11 cellular contexts compared by ENCODE assay signal in the genomic region with DNA sequence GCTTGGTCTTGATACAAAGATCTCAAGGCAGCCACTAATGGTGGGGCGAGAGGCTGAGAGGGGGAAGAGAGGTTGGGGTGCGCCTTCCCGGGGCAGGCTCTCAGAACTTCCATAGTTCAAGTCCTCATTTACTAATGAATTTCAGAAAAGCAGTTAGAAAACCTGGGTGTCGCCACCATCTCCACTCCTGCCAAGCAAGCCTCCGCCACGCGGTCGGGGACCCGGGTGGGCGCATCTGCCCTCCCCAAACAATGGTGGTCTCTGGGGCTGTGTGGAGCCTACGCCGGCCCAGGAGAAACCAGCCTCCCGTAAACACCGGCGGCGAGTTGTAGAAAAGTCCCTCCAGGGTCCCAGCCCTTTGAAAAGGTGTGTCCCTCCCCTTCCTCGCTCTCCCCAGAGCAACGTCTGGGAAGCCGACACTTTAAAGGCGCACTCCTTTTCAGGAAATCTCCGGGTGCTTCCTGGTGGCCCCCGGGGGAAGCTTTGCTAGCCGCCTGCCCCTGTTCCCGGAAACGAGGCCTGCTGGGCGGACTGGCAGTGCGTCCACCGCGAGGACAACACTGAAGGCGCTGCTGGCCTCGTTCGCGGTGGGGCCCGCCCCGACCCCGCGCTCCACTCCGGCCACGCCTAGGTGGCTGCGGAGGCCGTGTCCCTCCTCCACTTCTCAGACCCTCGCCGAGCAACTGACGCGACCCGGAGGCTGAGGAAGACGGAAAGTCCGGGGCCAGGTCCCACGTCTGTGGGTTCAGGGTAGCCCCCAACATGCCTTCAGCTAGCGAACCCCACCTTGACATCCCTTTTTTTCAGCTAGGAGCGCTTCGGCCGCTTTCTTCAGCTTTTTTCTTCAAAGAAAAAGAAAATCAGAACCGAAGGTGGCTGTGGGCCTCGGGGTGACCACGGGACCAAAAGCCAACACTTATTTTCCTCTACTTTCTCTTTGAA. TPM values are rescaled to one million over a fixed set of nuclear protein-coding genes. Genes with fewer than 3 reads are reported as not detected.
DNase-seq lines count a peak whose midpoint lies in the region; TF ChIP-seq lines count a peak whose summit lies in the region.
"Had no signal": no experiment of that assay in that cellular context is flagged by ENCODE, and none has a peak within 500 bp of the region (broad histone marks: within the 10 kb centered on the region; RNA-seq: fewer than 3 reads in every experiment).

No MANE protein-coding gene starts in this region.

- peak overlapping the region; percentile 29 for H3K4me3 Mint-ChIP-seq in activated naive CD8-positive, alpha-beta T cell treated with anti-CD3 and anti-CD28 coated beads for 36 hours

- peak overlapping the region; percentile 8 for H3K18ac ChIP-seq in mesendoderm (ENCODE audit: low read length)

- no peak overlapping the region for H2BK5ac ChIP-seq in mesendoderm (ENCODE audit: low read length)

- no peak overlapping the region for H2AK5ac ChIP-seq in mesendoderm (ENCODE audit: low read length)

- H3K27me3 Mint-ChIP-seq in activated naive CD8-positive, alpha-beta T cell treated with anti-CD3 and anti-CD28 coated beads for 36 hours: peaks cover 92% of the 10 kb centered on the region

- H3K23ac ChIP-seq in mesendoderm (ENCODE audit: low read length): no peak overlapping the region

- no peak overlapping the region for H4K5ac ChIP-seq in mesendoderm (ENCODE audit: low read length)

- H3K27ac Mint-ChIP-seq in activated naive CD8-positive, alpha-beta T cell treated with anti-CD3 and anti-CD28 coated beads for 36 hours: no peak overlapping the region

- no peaks in the 10 kb centered on the region for H3K9me3 Mint-ChIP-seq in activated naive CD8-positive, alpha-beta T cell treated with anti-CD3 and anti-CD28 coated beads for 36 hours

- H3K27ac ChIP-seq in mesendoderm (ENCODE audit: low read depth, low read length) (no peak overlapping the region), stomach smooth muscle (ENCODE audit: low read length) (no peak overlapping the region)
- H3K27ac ChIP-seq: neutrophil had no signal

- no peaks in the 10 kb centered on the region for H3K9me3 ChIP-seq in stomach smooth muscle (ENCODE audit: control insufficient read depth in 2 of 2, low read length in 2 of 2)
- H3K9me3 ChIP-seq: neutrophil had no signal

- H3K79me2 ChIP-seq in mesendoderm (ENCODE audit: control insufficient read depth, insufficient read depth, low read length): no peaks in the 10 kb centered on the region

- H3K79me1 ChIP-seq in mesendoderm (ENCODE audit: low read length): no peaks in the 10 kb centered on the region

- H2BK120ac ChIP-seq in mesendoderm (ENCODE audit: low read depth, low read length): no peak overlapping the region

- no CpG with 5 or more reads among the region's 56 CpGs for WGBS in mesendoderm (ENCODE audit: extremely low coverage, insufficient coverage, low lambda C conversion rate)

- H3K56ac ChIP-seq in mesendoderm (ENCODE audit: low read length): no peak overlapping the region

- H3K9ac ChIP-seq in mesendoderm (ENCODE audit: low read length): peak overlapping the region; percentile 16
- H3K9ac ChIP-seq in stomach smooth muscle (ENCODE audit: low read length in 2 of 2): no peak overlapping the region

- H2BK15ac ChIP-seq in mesendoderm (replicated peaks; ENCODE audit: low read depth): no peak overlapping the region

- TF ChIP-seq CTCF in epithelial cell of proximal tubule (conservative IDR thresholded peaks at IDR 0.05; ENCODE audit: low read depth, low read length): no peak

- peak overlapping the region; percentile 23 for H3K4me2 ChIP-seq in mesendoderm (ENCODE audit: low read length)

- peaks cover 2% of the 10 kb centered on the region for H3K4me1 ChIP-seq in mesendoderm (ENCODE audit: control insufficient read depth, low read depth, low read length)
- H3K4me1 ChIP-seq in stomach smooth muscle (ENCODE audit: control insufficient read depth, insufficient read depth, low read length): peaks cover 20% of the 10 kb centered on the region

- H3K4me3 ChIP-seq in epithelial cell of proximal tubule (ENCODE audit: low read depth, low read length): peak overlapping the region; percentile 18
- H3K4me3 ChIP-seq in mesendoderm (ENCODE audit: low read length): no peak overlapping the region
- H3K4me3 ChIP-seq in stomach smooth muscle (ENCODE audit: low read length in 2 of 2): peak overlapping the region; percentile 45 to 58

- H3K36me3 ChIP-seq in mesendoderm (ENCODE audit: control insufficient read depth, insufficient read depth, low read length): no peaks in the 10 kb centered on the region
- no peaks in the 10 kb centered on the region for H3K36me3 ChIP-seq in stomach smooth muscle (ENCODE audit: control insufficient read depth in 2 of 2, insufficient read depth in 2 of 2, low read length in 2 of 2)
- H3K36me3 ChIP-seq: neutrophil had no signal

- H3K4ac ChIP-seq in mesendoderm (ENCODE audit: low read depth, low read length): no peak overlapping the region

- peaks cover 59% of the 10 kb centered on the region for H3K27me3 ChIP-seq in mesendoderm (ENCODE audit: insufficient read depth, low read length, poor library complexity)
- H3K27me3 ChIP-seq in stomach smooth muscle (ENCODE audit: control insufficient read depth in 1 of 2, insufficient read depth in 2 of 2, low read length in 2 of 2): peaks cover 59 to 72% of the 10 kb centered on the region in 2 donors

- H3K4me1 Mint-ChIP-seq in activated naive CD8-positive, alpha-beta T cell treated with anti-CD3 and anti-CD28 coated beads for 36 hours: peaks cover 3% of the 10 kb centered on the region

- no peak for DNase-seq in activated naive CD8-positive, alpha-beta T cell treated with anti-CD3 and anti-CD28 coated beads for 36 hours
- DNase-seq in epithelial cell of proximal tubule (ENCODE audit: low read depth) (no peak), mesendoderm (no peak), NOMO-1 (lab: John Stamatoyannopoulos, UW; ENCODE audit: unreplicated experiment in 2 of 2) (no peak), SW 1271 (lab: John Stamatoyannopoulos, UW) (no peak), NCI-H1048 (lab: John Stamatoyannopoulos, UW) (no peak)
- DNase-seq: activated gamma-delta T cell, NCI-H1092, NCI-H774 had no signal

- no peaks in the 10 kb centered on the region for H3K36me3 Mint-ChIP-seq in activated naive CD8-positive, alpha-beta T cell treated with anti-CD3 and anti-CD28 coated beads for 36 hours

- H4K8ac ChIP-seq in mesendoderm (ENCODE audit: low read depth, low read length): no peak overlapping the region

RNA-seq across cellular contexts. Expression of a gene that starts 16.8 kb away (rescaled TPM):
- not detected for total RNA-seq in activated naive CD8-positive, alpha-beta T cell treated with anti-CD3 and anti-CD28 coated beads for 36 hours
- total RNA-seq in epithelial cell of proximal tubule: not detected in 2 replicates
- 0.01 TPM for polyA plus RNA-seq in mesendoderm (2013, experiment 1 of 2)
- not detected for polyA plus RNA-seq in mesendoderm (2013, experiment 2 of 2)

RNA-seq across cellular contexts. Expression of a gene that starts 25.6 kb away (rescaled TPM):
- not detected for total RNA-seq in activated naive CD8-positive, alpha-beta T cell treated with anti-CD3 and anti-CD28 coated beads for 36 hours
- not detected in 2 replicates for total RNA-seq in epithelial cell of proximal tubule
- polyA plus RNA-seq in mesendoderm (2013, experiment 1 of 2): 0.18 TPM
- polyA plus RNA-seq in mesendoderm (2013, experiment 2 of 2): 0.10 TPM

RNA-seq across cellular contexts. Expression of a gene that starts 32.7 kb away (rescaled TPM):
- total RNA-seq in activated naive CD8-positive, alpha-beta T cell treated with anti-CD3 and anti-CD28 coated beads for 36 hours: not detected
- total RNA-seq in epithelial cell of proximal tubule: not detected in 2 replicates
- polyA plus RNA-seq in mesendoderm (2013, experiment 1 of 2): not detected
- polyA plus RNA-seq in mesendoderm (2013, experiment 2 of 2): not detected

RNA-seq across cellular contexts. Expression of a gene that starts 40.2 kb away (rescaled TPM):
- total RNA-seq in activated naive CD8-positive, alpha-beta T cell treated with anti-CD3 and anti-CD28 coated beads for 36 hours: not detected
- 17.5 and 25.1 TPM in 2 replicates for total RNA-seq in epithelial cell of proximal tubule
- polyA plus RNA-seq in mesendoderm (2013, experiment 1 of 2): 0.08 TPM
- polyA plus RNA-seq in mesendoderm (2013, experiment 2 of 2): 0.08 TPM

RNA-seq across cellular contexts. Expression of a gene that starts 49.7 kb away (rescaled TPM):
- not detected for total RNA-seq in activated naive CD8-positive, alpha-beta T cell treated with anti-CD3 and anti-CD28 coated beads for 36 hours
- 14.3 and 18.8 TPM in 2 replicates for total RNA-seq in epithelial cell of proximal tubule
- polyA plus RNA-seq in mesendoderm (2013, experiment 1 of 2): not detected
- polyA plus RNA-seq in mesendoderm (2013, experiment 2 of 2): not detected
